8 cellular contexts compared by ENCODE assay signal in the genomic region with DNA sequence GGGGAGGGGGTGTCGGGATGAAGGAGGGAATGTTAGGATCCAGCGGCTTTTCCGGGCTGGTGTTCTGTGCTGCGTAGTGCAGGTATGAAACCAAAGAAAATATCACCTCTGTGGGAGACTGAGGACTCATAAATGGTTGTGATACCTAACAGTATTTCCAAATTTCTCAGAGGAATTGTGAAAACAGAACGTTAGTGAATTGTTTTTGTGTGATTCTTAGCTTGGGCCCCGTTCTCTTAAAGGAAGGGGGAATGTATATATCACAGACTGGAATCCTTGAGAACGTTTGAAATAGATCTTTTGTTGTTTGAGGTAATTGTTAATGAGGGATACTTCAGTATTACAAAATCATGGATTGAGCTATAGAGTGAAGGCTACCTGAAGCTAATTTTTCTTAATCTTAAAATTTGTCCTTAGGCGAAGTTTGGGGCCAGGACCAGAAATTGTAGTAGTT. TPM values are rescaled to one million over a fixed set of nuclear protein-coding genes. Genes with fewer than 3 reads are reported as not detected.
DNase-seq lines count a peak whose midpoint lies in the region; ATAC-seq and TF ChIP-seq lines count a peak whose summit lies in the region.

No MANE protein-coding gene starts in this region.

- TSS peak; percentile 45 for BruUV-seq in OCI-LY7 (replicated peaks; lab: Mats Ljungman, UMichigan)

- peaks cover 8% of the 10 kb centered on the region for H3K79me1 ChIP-seq in trophoblast cell (ENCODE audit: low read length)

- H3K9ac ChIP-seq in trophoblast cell (ENCODE audit: low read length), result peak overlapping the region; percentile 99

- H3K4me1 ChIP-seq in OCI-LY7 (ENCODE audit: insufficient read depth, low read length, poor library complexity, severe bottlenecking) (peaks cover 14% of the 10 kb centered on the region), trophoblast cell (ENCODE audit: control insufficient read depth in 1 of 2, insufficient read depth in 2 of 2, low read length in 2 of 2) (peaks cover 0 to 2% of the 10 kb centered on the region in 2 experiments)

- intact Hi-C loops in OCI-LY7 (cut with micrococcal nuclease; ENCODE audit: unreplicated experiment), result loop anchor here (1.0 kb wide), 1 partner anchor 105 kb away; the partner anchor contains the start of gene PAIP2B

- H3K36me3 ChIP-seq in OCI-LY7 (ENCODE audit: insufficient read depth, low read length) (peaks cover 25% of the 10 kb centered on the region; the same call in 1 of the 2 replicates), trophoblast cell (ENCODE audit: control insufficient read depth in 1 of 2, insufficient read depth in 2 of 2, low read length in 2 of 2) (peaks cover 0 to 6% of the 10 kb centered on the region in 2 experiments)

- peak overlapping the region; percentile 98 for H3K14ac ChIP-seq in trophoblast cell (ENCODE audit: low read length)

- peak overlapping the region; percentile 60 for H2BK5ac ChIP-seq in trophoblast cell (ENCODE audit: low read depth, low read length, poor library complexity)

- DNase-seq in OCI-LY7 (ENCODE audit: low spot score), result no peak
- no peak for DNase-seq in epithelial cell of prostate (ENCODE audit: low read depth, low spot score)
- DNase-seq in trophoblast cell, result peak in 1 of 2 donors; percentile 63
- DNase-seq in iPS-NIHi7 (ENCODE audit: extremely low spot score), result no peak
- DNase-seq in D341Med (ENCODE audit: low spot score), result no peak

- no CpG with 5 or more reads among the region's 8 CpGs for WGBS in trophoblast cell (ENCODE audit: extremely low coverage, insufficient coverage, insufficient read length)

- H3K27ac ChIP-seq in OCI-LY7 (ENCODE audit: low read depth, low read length, poor library complexity, severe bottlenecking), result peak overlapping the region; percentile 54
- peak overlapping the region; percentile 39 for H3K27ac ChIP-seq in epithelial cell of prostate
- peak overlapping the region; percentile 79 for H3K27ac ChIP-seq in trophoblast cell (ENCODE audit: low read depth, low read length)

- H3K4ac ChIP-seq in trophoblast cell (ENCODE audit: low read depth, low read length), result peak overlapping the region; percentile 99

- H3K4me3 ChIP-seq in GM08714 (ENCODE audit: low read length) (peak overlapping the region; percentile 84), OCI-LY7 (ENCODE audit: low read depth, low read length, poor library complexity, severe bottlenecking) (peak overlapping the region; percentile 91), trophoblast cell (ENCODE audit: low read depth, low read length) (peak overlapping the region; percentile 98)

- peak overlapping the region; percentile 99 for H4K8ac ChIP-seq in trophoblast cell (ENCODE audit: low read depth, low read length)

- peak overlapping the region; percentile 97 for H3K4me2 ChIP-seq in OCI-LY7 (ENCODE audit: low read length)
- H3K4me2 ChIP-seq in trophoblast cell (ENCODE audit: low read length), result peak overlapping the region; percentile 71

- H2BK120ac ChIP-seq in trophoblast cell (ENCODE audit: insufficient read depth, low read length, poor library complexity), result peak overlapping the region; percentile 90

- no peaks in the 10 kb centered on the region for H3K9me2 ChIP-seq in OCI-LY7 (ENCODE audit: insufficient read depth, low read length)

- peaks cover 23% of the 10 kb centered on the region for H4K20me1 ChIP-seq in OCI-LY7 (ENCODE audit: insufficient read depth, low read length)

- ATAC-seq in HG03045 (IDR thresholded peaks at IDR 0.05; ENCODE audit: unreplicated experiment) (no peak), HG03135 (IDR thresholded peaks at IDR 0.05; ENCODE audit: unreplicated experiment) (no peak)

- no peak for TF ChIP-seq CTCF in OCI-LY7 (conservative IDR thresholded peaks at IDR 0.05; ENCODE audit: low read length)

- H4K91ac ChIP-seq in trophoblast cell (ENCODE audit: low read depth, low read length), result peak overlapping the region; percentile 97

- peak overlapping the region; percentile 93 for H2AK5ac ChIP-seq in trophoblast cell (ENCODE audit: low read length)

- peaks cover 57% of the 10 kb centered on the region for H3K79me2 ChIP-seq in OCI-LY7 (ENCODE audit: insufficient read depth, low read depth, low read length)
- peaks cover 12% of the 10 kb centered on the region for H3K79me2 ChIP-seq in trophoblast cell (ENCODE audit: control insufficient read depth, insufficient read depth, low read length, poor library complexity)

- H3K27me3 ChIP-seq in trophoblast cell (ENCODE audit: insufficient read depth, low read length), result no peaks in the 10 kb centered on the region

- H2AFZ ChIP-seq in OCI-LY7 (ENCODE audit: low read length) (peak overlapping the region; percentile 80; the same call in 1 of the 2 replicates), trophoblast cell (ENCODE audit: insufficient read depth, low read length, poor library complexity) (peak overlapping the region; percentile 74)

- POLR2A ChIA-PET in OCI-LY7 (lab: Charles Lee), result interaction anchor here (0.6 to 2.6 kb wide), 10 partner anchors 12 to 264 kb away, joined by 3 to 10 read pairs (median 4); partner anchors contain the start of gene NAGK

- H4K12ac ChIP-seq in trophoblast cell (ENCODE audit: low read depth, low read length), result peak overlapping the region; percentile 92

- H3K9me3 ChIP-seq in OCI-LY7 (ENCODE audit: low read length) (no peaks in the 10 kb centered on the region), trophoblast cell (ENCODE audit: insufficient read depth, low read depth, low read length) (no peaks in the 10 kb centered on the region)

- no peak overlapping the region for H3K23ac ChIP-seq in trophoblast cell (ENCODE audit: low read length)

- no peak overlapping the region for H2BK12ac ChIP-seq in trophoblast cell (ENCODE audit: low read length)

- peak overlapping the region; percentile 99 for H3K18ac ChIP-seq in trophoblast cell (ENCODE audit: low read length)

- CTCF ChIA-PET in OCI-LY7 (lab: Charles Lee; ENCODE audit: unreplicated experiment), result interaction anchor here (0.6 to 0.9 kb wide), 3 partner anchors 13 to 109 kb away, joined by 3 read pairs; no protein-coding TSS in a partner anchor

RNA-seq across cellular contexts. Expression of gene ZNF638, which starts 0.9 kb away (rescaled TPM):
- total RNA-seq in OCI-LY7 (2014; rRNA removed; shearing (Covaris generic)), result 138 and 165 TPM in 2 replicates
- 114 and 123 TPM in 2 replicates for total RNA-seq in OCI-LY7 (2022)
- 95.9 and 99.0 TPM in 2 replicates for polyA plus RNA-seq in trophoblast cell (2013)
